14 cellular contexts compared by ENCODE assay signal in the genomic region with DNA sequence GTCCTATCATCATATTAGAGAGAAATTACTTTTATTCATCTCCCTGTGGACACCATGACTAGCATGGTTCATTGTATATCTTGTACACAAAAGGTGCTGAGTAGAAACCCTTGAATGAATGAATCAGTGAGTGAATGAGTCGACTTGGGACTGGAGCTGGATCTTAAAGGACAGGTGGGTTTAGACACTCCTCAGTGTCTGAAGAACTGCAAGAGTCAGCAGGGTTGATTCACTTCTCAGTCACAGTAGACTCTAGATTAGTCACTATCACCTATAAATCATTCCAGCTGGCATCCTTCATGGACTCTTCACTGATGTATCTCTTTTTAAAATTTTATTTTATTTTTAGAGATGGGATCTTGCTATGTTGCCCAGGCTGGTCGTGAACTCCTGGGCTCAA. TPM values are rescaled to one million over a fixed set of nuclear protein-coding genes. Genes with fewer than 3 reads are reported as not detected.
DNase-seq lines count a peak whose midpoint lies in the region; ATAC-seq, FAIRE-seq and TF ChIP-seq lines count a peak whose summit lies in the region.
"Had no signal": no experiment of that assay in that cellular context is flagged by ENCODE, and none has a peak within 500 bp of the region (broad histone marks: within the 10 kb centered on the region; RNA-seq: fewer than 3 reads in every experiment).

No MANE protein-coding gene starts in this region.

- dilution Hi-C loops in keratinocyte (cut with MboI; ENCODE audit: extremely low pct_ligation_motif_present, low sequenced_read_pairs): no loop called here

- no peaks in the 10 kb centered on the region for H4K20me1 ChIP-seq in keratinocyte (ENCODE audit: control insufficient read depth, extremely low read depth, insufficient read depth, low read length)

- DNase-seq in A172 (ENCODE audit: low spot score): peak; percentile 49
- DNase-seq in DMS53 (lab: John Stamatoyannopoulos, UW): peak; percentile 81
- DNase-seq in RPMI7951 (ENCODE audit: low read depth): peak; percentile 58
- DNase-seq in keratinocyte (ENCODE audit: low read depth, low spot score): peak; percentile 66
- DNase-seq in GDM1 (lab: John Stamatoyannopoulos, UW): no peak
- DNase-seq in Right ventricle myocardium inferior (ENCODE audit: missing footprints): no peak
- DNase-seq: natural killer cell had no signal

- intact Hi-C loops in Right ventricle myocardium inferior (cut with DNase I): no loop called here

- no peak overlapping the region for H3K9ac ChIP-seq in keratinocyte (ENCODE audit: control insufficient read depth, extremely low read depth, insufficient read depth, low read length)
- H3K9ac ChIP-seq: KMS-11 had no signal

- H3K27me3 ChIP-seq in keratinocyte (ENCODE audit: control insufficient read depth, extremely low read depth, insufficient read depth, low read length): no peaks in the 10 kb centered on the region
- H3K27me3 ChIP-seq: testis had no signal

- peak overlapping the region; percentile 2 for H3K27ac ChIP-seq in keratinocyte (ENCODE audit: control insufficient read depth, insufficient read depth, low read length)
- H3K27ac ChIP-seq: KMS-11 had no signal

- H3K4me1 ChIP-seq in keratinocyte (ENCODE audit: control insufficient read depth, extremely low read depth, insufficient read depth, low read length): peaks cover 24% of the 10 kb centered on the region
- H3K4me1 ChIP-seq: testis had no signal

- no peaks in the 10 kb centered on the region for H3K36me3 ChIP-seq in keratinocyte (ENCODE audit: control insufficient read depth in 2 of 2, extremely low read depth in 1 of 2, insufficient read depth in 2 of 2, low read length in 2 of 2)

- no peak overlapping the region for H3K4me3 ChIP-seq in keratinocyte (ENCODE audit: control insufficient read depth in 2 of 3, extremely low read depth in 1 of 3, insufficient read depth in 2 of 3, low read depth in 1 of 3, low read length in 3 of 3)
- H3K4me3 ChIP-seq: lung, testis had no signal

- H3K9me1 ChIP-seq in keratinocyte (ENCODE audit: control insufficient read depth, extremely low read depth, insufficient read depth, low read length): no peaks in the 10 kb centered on the region

- H2AFZ ChIP-seq in keratinocyte (ENCODE audit: control insufficient read depth, low read length): no peak overlapping the region

- ATAC-seq in GM19463 (IDR thresholded peaks at IDR 0.05; ENCODE audit: unreplicated experiment) (no peak), Right ventricle myocardium inferior (no peak), HG03520 (IDR thresholded peaks at IDR 0.05; ENCODE audit: unreplicated experiment) (no peak)

- no peaks in the 10 kb centered on the region for H3K79me2 ChIP-seq in keratinocyte (ENCODE audit: control insufficient read depth, insufficient read depth, low read length)

- FAIRE-seq in keratinocyte (lab: Jason Lieb, UNC): no peak
- FAIRE-seq: GM18507, GM19239 had no signal

- no peak for TF ChIP-seq CTCF in keratinocyte (optimal IDR thresholded peaks at IDR 0.05 in 1 of 3, IDR thresholded peaks at IDR 0.05 in 1 of 3, conservative IDR thresholded peaks at IDR 0.05 in 1 of 3; ENCODE audit: extremely low read depth in 1 of 3, insufficient read depth in 2 of 3, low read length in 3 of 3)

- peak overlapping the region; percentile 30 for H3K4me2 ChIP-seq in keratinocyte (ENCODE audit: control insufficient read depth, extremely low read depth, insufficient read depth, low read depth, low read length)
- H3K4me2 ChIP-seq: KMS-11 had no signal

- no peaks in the 10 kb centered on the region for H3K9me3 ChIP-seq in keratinocyte (ENCODE audit: control insufficient read depth, low read depth, low read length)
- H3K9me3 ChIP-seq: testis had no signal

RNA-seq across cellular contexts. Expression of gene PMFBP1, which starts 30.1 kb away (rescaled TPM):
- total RNA-seq in A172 (2014; rRNA removed; shearing (Covaris generic)): 1.7 and 1.8 TPM in 2 replicates
- 0.68 and 1.8 TPM in 2 replicates for total RNA-seq in RPMI7951 (2014; rRNA removed; shearing (Covaris generic))
- polyA plus RNA-seq in keratinocyte: 0.27 to 0.92 TPM (median 0.30 TPM) in 3 replicates
- polyA plus RNA-seq in keratinocyte (2011; ENCODE audit: low read depth): 6.0 TPM
- polyA plus RNA-seq in keratinocyte (2011; cell fraction: cytosol; rRNA removed): 0.12 and 0.21 TPM in 2 replicates
- polyA plus RNA-seq in keratinocyte (2011; cell fraction: nucleus; rRNA removed): 1.0 and 1.2 TPM in 2 replicates
- 0.10 and 3.4 TPM in 2 replicates for polyA plus RNA-seq in keratinocyte (2012; ENCODE audit: low replicate concordance)
- polyA minus RNA-seq in keratinocyte: 0.51 to 1.4 TPM in 2 of 3 replicates, not detected in the other
- polyA minus RNA-seq in keratinocyte (2011; cell fraction: cytosol; rRNA and poly(A)+ RNA removed): not detected
- 0.63 and 1.4 TPM in 2 replicates for polyA minus RNA-seq in keratinocyte (2011; cell fraction: nucleus; rRNA and poly(A)+ RNA removed)
- total RNA-seq in Right ventricle myocardium inferior: 0.19 TPM

Comparison
In these comparisons a context has a peak if more than half of its experiments do, and no peak if none do; other contexts are left out.
1. DNase-seq: peak in A172 (single experiment), DMS53 (single experiment), RPMI7951 (single experiment) and keratinocyte (single experiment); none in GDM1 (single experiment) and Right ventricle myocardium inferior (single experiment).